12 cellular contexts compared by ENCODE assay signal in the genomic region with DNA sequence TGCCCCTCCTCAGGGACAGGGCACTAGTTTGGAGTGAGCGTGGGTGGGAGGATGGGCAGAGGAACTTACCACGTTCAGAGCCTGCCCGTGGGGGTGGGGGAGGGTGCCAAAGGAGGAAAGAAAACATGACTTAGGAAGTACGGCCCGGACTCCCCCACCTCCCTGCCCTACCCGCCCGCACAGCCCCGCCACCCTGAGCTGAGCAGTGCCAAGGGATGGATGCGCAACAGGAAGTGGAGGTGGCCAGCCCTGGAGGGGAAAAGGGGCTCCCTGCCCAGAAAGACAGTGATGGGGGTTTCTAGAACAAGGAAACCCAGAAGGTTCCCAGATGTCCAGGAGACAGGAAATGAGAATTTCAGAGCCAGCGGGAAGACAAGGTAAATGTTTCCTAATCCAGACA. TPM values are rescaled to one million over a fixed set of nuclear protein-coding genes. Genes with fewer than 3 reads are reported as not detected.
A peak's percentile ranks its signal among the peaks of the same experiment; 100 is the strongest.
DNase-seq lines count a peak whose midpoint lies in the region; ATAC-seq and TF ChIP-seq lines count a peak whose summit lies in the region.
"Had no signal": no experiment of that assay in that cellular context is flagged by ENCODE, and none has a peak within 500 bp of the region (broad histone marks: within the 10 kb centered on the region; RNA-seq: fewer than 3 reads in every experiment).

No MANE protein-coding gene starts in this region.

- peaks cover 13% of the 10 kb centered on the region for H3K4me1 Mint-ChIP-seq in activated naive CD4-positive, alpha-beta T cell treated with anti-CD3 and anti-CD28 coated beads for 36 hours (ENCODE audit: low read depth)

- CTCF ChIA-PET in activated naive CD4-positive, alpha-beta T cell treated with anti-CD3 and anti-CD28 coated beads for 36 hours (lab: Charles Lee) = no interaction called here

- H3K27ac ChIP-seq in body of pancreas = peak overlapping the region in 2 of 4 donors; percentile 23 to 30
- peak overlapping the region; percentile 31 for H3K27ac ChIP-seq in lower lobe of right lung
- H3K27ac ChIP-seq in upper lobe of right lung = no peak overlapping the region
- H3K27ac ChIP-seq: SJSA1 had no signal

- no peak overlapping the region for H3K27ac Mint-ChIP-seq in activated naive CD4-positive, alpha-beta T cell treated with anti-CD3 and anti-CD28 coated beads for 36 hours

- H3K4me3 ChIP-seq in body of pancreas = no peak overlapping the region
- no peak overlapping the region for H3K4me3 ChIP-seq in lower lobe of right lung
- H3K4me3 ChIP-seq in upper lobe of right lung = no peak overlapping the region
- H3K4me3 ChIP-seq: SJSA1 had no signal

- H3K27me3 ChIP-seq in body of pancreas = no peaks in the 10 kb centered on the region
- no peaks in the 10 kb centered on the region for H3K27me3 ChIP-seq in lower lobe of right lung (ENCODE audit: low read depth)
- no peaks in the 10 kb centered on the region for H3K27me3 ChIP-seq in upper lobe of right lung
- H3K27me3 ChIP-seq: SJSA1 had no signal

- no peaks in the 10 kb centered on the region for H3K4me1 ChIP-seq in body of pancreas
- peaks cover 14% of the 10 kb centered on the region for H3K4me1 ChIP-seq in lower lobe of right lung
- peaks cover 6% of the 10 kb centered on the region for H3K4me1 ChIP-seq in upper lobe of right lung
- H3K4me1 ChIP-seq: SJSA1 had no signal

- WGBS in body of pancreas, 2 donors = 55 to 58% methylated on average over 10 of the region's 10 CpGs

- H3K9me3 Mint-ChIP-seq in activated naive CD4-positive, alpha-beta T cell treated with anti-CD3 and anti-CD28 coated beads for 36 hours = no peaks in the 10 kb centered on the region

- peak; percentile 35 for DNase-seq in activated naive CD4-positive, alpha-beta T cell treated with anti-CD3 and anti-CD28 coated beads for 36 hours
- DNase-seq in activated naive CD4-positive, alpha-beta T cell treated with Interleukin-2 at 50 U/mL for 16 hours = no peak
- DNase-seq in body of pancreas (no peak), lower lobe of right lung (peak; percentile 61), upper lobe of right lung (peak; percentile 69), NCI-H524 (lab: John Stamatoyannopoulos, UW) (no peak)
- DNase-seq in central memory CD4-positive, alpha-beta T cell = no peak
- DNase-seq: erythroblast, trophoblast cell had no signal

- H3K36me3 Mint-ChIP-seq in activated naive CD4-positive, alpha-beta T cell treated with anti-CD3 and anti-CD28 coated beads for 36 hours (ENCODE audit: low read depth) = no peaks in the 10 kb centered on the region

- H3K4me3 Mint-ChIP-seq in activated naive CD4-positive, alpha-beta T cell treated with anti-CD3 and anti-CD28 coated beads for 36 hours = no peak overlapping the region

- H3K36me3 ChIP-seq in body of pancreas (replicated peaks in 1 of 2; ENCODE audit: insufficient read depth in 1 of 2, low read depth in 2 of 2) (peaks cover 0 to 5% of the 10 kb centered on the region in 2 donors), lower lobe of right lung (peaks cover 72% of the 10 kb centered on the region), upper lobe of right lung (peaks cover 36% of the 10 kb centered on the region)

- no peak for TF ChIP-seq POLR2A in body of pancreas (IDR thresholded peaks at IDR 0.05)

- TF ChIP-seq CTCF in body of pancreas (IDR thresholded peaks at IDR 0.05) = no peak
- TF ChIP-seq CTCF in lower lobe of right lung (IDR thresholded peaks at IDR 0.05) = no peak
- TF ChIP-seq CTCF in upper lobe of right lung (IDR thresholded peaks at IDR 0.05) = no peak

- H3K9me3 ChIP-seq in body of pancreas (no peaks in the 10 kb centered on the region), lower lobe of right lung (no peaks in the 10 kb centered on the region), upper lobe of right lung (no peaks in the 10 kb centered on the region)
- H3K9me3 ChIP-seq: SJSA1 had no signal

- peaks cover 3% of the 10 kb centered on the region for H3K27me3 Mint-ChIP-seq in activated naive CD4-positive, alpha-beta T cell treated with anti-CD3 and anti-CD28 coated beads for 36 hours (ENCODE audit: low read depth)

- ATAC-seq in body of pancreas (peak; percentile 18), lower lobe of right lung (peak; percentile 27 to 42), upper lobe of right lung (peak; percentile 61), HG03097 (IDR thresholded peaks at IDR 0.05; ENCODE audit: low FRiP score, unreplicated experiment) (no peak)

- intact Hi-C loops in activated naive CD4-positive, alpha-beta T cell treated with anti-CD3 and anti-CD28 coated beads for 36 hours (cut with micrococcal nuclease) = no loop called here
- intact Hi-C loops in body of pancreas (cut with DNase I) = no loop called here
- intact Hi-C loops in lower lobe of right lung (cut with DNase I) = no loop called here
- intact Hi-C loops in upper lobe of right lung (cut with DNase I) = no loop called here

RNA-seq across cellular contexts. Expression of a gene that starts 6.3 kb away (rescaled TPM):
- total RNA-seq in activated naive CD4-positive, alpha-beta T cell treated with anti-CD3 and anti-CD28 coated beads for 36 hours = under 1 TPM in 1 of 2 experiments, not detected in 1; 0.20 TPM
- total RNA-seq in body of pancreas (10 to 100 TPM; 12.2 to 15.2 TPM), lower lobe of right lung (36.2 TPM), upper lobe of right lung (36.4 TPM)

RNA-seq across cellular contexts. Expression of a gene that starts 7.8 kb away (rescaled TPM):
- not detected for total RNA-seq in activated naive CD4-positive, alpha-beta T cell treated with anti-CD3 and anti-CD28 coated beads for 36 hours
- not detected for total RNA-seq in body of pancreas
- 0.92 TPM for total RNA-seq in lower lobe of right lung
- total RNA-seq in upper lobe of right lung = not detected
- total RNA-seq: posterior vena cava had no signal

RNA-seq across cellular contexts. Expression of a gene that starts 20.7 kb away (rescaled TPM):
- total RNA-seq in activated naive CD4-positive, alpha-beta T cell treated with anti-CD3 and anti-CD28 coated beads for 36 hours = 100 to 1,000 TPM; 182 to 189 TPM
- total RNA-seq in body of pancreas = 1 to 10 TPM; 4.0 to 6.2 TPM
- 175 TPM for total RNA-seq in lower lobe of right lung
- total RNA-seq in upper lobe of right lung = 101 TPM
- total RNA-seq: SJSA1 had no signal

RNA-seq across cellular contexts. Expression of a gene that starts 30.9 kb away (rescaled TPM):
- total RNA-seq in activated naive CD4-positive, alpha-beta T cell treated with anti-CD3 and anti-CD28 coated beads for 36 hours = under 1 TPM; 0.77 to 0.98 TPM
- total RNA-seq in body of pancreas = 1 to 10 TPM in 1 of 2 donors, under 1 TPM in 1; 0.99 to 1.6 TPM
- total RNA-seq in lower lobe of right lung = 4.9 TPM
- 4.5 TPM for total RNA-seq in upper lobe of right lung
- total RNA-seq: SJSA1 had no signal

RNA-seq across cellular contexts. Expression of a gene that starts 32.2 kb away (rescaled TPM):
- total RNA-seq in activated naive CD4-positive, alpha-beta T cell treated with anti-CD3 and anti-CD28 coated beads for 36 hours = 1 to 10 TPM; 2.4 to 3.2 TPM
- total RNA-seq in body of pancreas (1 to 10 TPM in 1 of 2 donors, under 1 TPM in 1; 0.66 to 2.6 TPM), lower lobe of right lung (3.1 TPM), upper lobe of right lung (2.2 TPM)
- total RNA-seq: posterior vena cava, SJSA1 had no signal

Comparison
In these comparisons a context has a peak if more than half of its experiments do, and no peak if none do; other contexts are left out.
1. DNase-seq: peak in activated naive CD4-positive, alpha-beta T cell treated with anti-CD3 and anti-CD28 coated beads for 36 hours (single experiment), lower lobe of right lung (single experiment) and upper lobe of right lung (single experiment); none in activated naive CD4-positive, alpha-beta T cell treated with Interleukin-2 at 50 U/mL for 16 hours (single experiment), body of pancreas (0 of 4), central memory CD4-positive, alpha-beta T cell (single experiment) and NCI-H524 (0 of 2).
2. RNA of a gene that starts 6.3 kb away (total RNA-seq): 36.4 TPM in upper lobe of right lung (single experiment), 36.2 TPM in lower lobe of right lung (single experiment) and 12.2 to 15.2 TPM in body of pancreas; 0.20 TPM in activated naive CD4-positive, alpha-beta T cell treated with anti-CD3 and anti-CD28 coated beads for 36 hours; every median in the first group is over 10 times any median in the second.
3. RNA of a gene that starts 20.7 kb away (total RNA-seq): 182 to 189 TPM in activated naive CD4-positive, alpha-beta T cell treated with anti-CD3 and anti-CD28 coated beads for 36 hours, 175 TPM in lower lobe of right lung (single experiment) and 101 TPM in upper lobe of right lung (single experiment); 4.0 to 6.2 TPM in body of pancreas; every median in the first group is over 10 times any median in the second.